In the genomic region with DNA sequence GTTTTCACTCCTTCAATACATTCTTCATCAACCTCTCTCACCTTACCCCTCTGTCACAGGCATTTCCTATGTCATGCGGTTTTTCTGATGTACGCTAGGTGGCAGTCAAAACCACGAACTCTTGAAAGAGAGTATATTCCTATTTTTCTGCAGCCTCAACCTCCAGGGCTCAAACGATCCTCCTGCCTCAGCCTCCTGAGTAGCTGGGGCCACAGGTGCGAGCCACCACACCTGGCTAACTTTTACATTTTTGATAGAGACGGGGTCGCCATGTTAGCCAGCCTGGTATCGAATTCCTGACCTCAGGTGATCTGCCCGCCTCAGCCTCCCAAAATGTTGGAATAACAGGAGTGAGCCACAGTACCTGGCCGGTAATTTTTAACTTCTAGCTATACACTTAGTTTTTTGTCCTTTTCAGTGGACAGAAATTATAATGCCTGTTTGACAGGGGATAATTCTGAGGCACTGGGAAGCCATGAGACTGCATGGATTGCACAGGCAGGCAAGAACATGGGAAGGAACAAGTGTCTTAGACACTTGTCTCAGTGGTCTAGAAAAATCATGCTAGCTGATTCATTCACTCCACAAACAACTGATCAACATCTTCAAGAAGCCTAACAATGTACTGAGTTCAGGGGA, we compare ENCODE assay signal across 9 cellular contexts. TPM values are rescaled to one million over a fixed set of nuclear protein-coding genes. Genes with fewer than 3 reads are reported as not detected.
A peak's percentile ranks its signal among the peaks of the same experiment; 100 is the strongest.
DNase-seq lines count a peak whose midpoint lies in the region; ATAC-seq and TF ChIP-seq lines count a peak whose summit lies in the region.
"Had no signal": no experiment of that assay in that cellular context is flagged by ENCODE, and none has a peak within 500 bp of the region (broad histone marks: within the 10 kb centered on the region; RNA-seq: fewer than 3 reads in every experiment).

No MANE protein-coding gene starts in this region.

- H3K27me3 ChIP-seq in HL-60 (ENCODE audit: insufficient read depth, poor library complexity, severe bottlenecking): no peaks in the 10 kb centered on the region
- no peaks in the 10 kb centered on the region for H3K27me3 ChIP-seq in OCI-LY1 (ENCODE audit: insufficient read depth, low read length)
- no peaks in the 10 kb centered on the region for H3K27me3 ChIP-seq in right cardiac atrium (ENCODE audit: control insufficient read depth, insufficient read depth)

- H2AFZ ChIP-seq in OCI-LY1 (ENCODE audit: low read length): no peak overlapping the region

- no peak overlapping the region for H3K9ac ChIP-seq in OCI-LY1 (ENCODE audit: low read length)

- ATAC-seq in activated naive CD8-positive, alpha-beta T cell treated with anti-CD3 and anti-CD28 coated beads, Interleukin-2, amount 10 ng/mL, durations not matched to agents 7 days and 5 days (ENCODE audit: low read depth): peak; percentile 70
- ATAC-seq in right cardiac atrium: peak; percentile 57 to 75
- no peak for ATAC-seq in GM18907 (IDR thresholded peaks at IDR 0.05; ENCODE audit: unreplicated experiment)

- H3K9me3 Mint-ChIP-seq in activated naive CD8-positive, alpha-beta T cell treated with anti-CD3 and anti-CD28 coated beads, Interleukin-2, amount 10 ng/mL, durations not matched to agents 7 days and 5 days: no peaks in the 10 kb centered on the region
- H3K9me3 Mint-ChIP-seq: IgD-negative memory B cell had no signal

- H3K4me3 Mint-ChIP-seq in activated naive CD8-positive, alpha-beta T cell treated with anti-CD3 and anti-CD28 coated beads, Interleukin-2, amount 10 ng/mL, durations not matched to agents 7 days and 5 days: no peak overlapping the region

- no peak overlapping the region for H3K27ac Mint-ChIP-seq in activated naive CD8-positive, alpha-beta T cell treated with anti-CD3 and anti-CD28 coated beads, Interleukin-2, amount 10 ng/mL, durations not matched to agents 7 days and 5 days
- H3K27ac Mint-ChIP-seq: IgD-negative memory B cell had no signal

- H3K27me3 Mint-ChIP-seq in activated naive CD8-positive, alpha-beta T cell treated with anti-CD3 and anti-CD28 coated beads, Interleukin-2, amount 10 ng/mL, durations not matched to agents 7 days and 5 days: peaks cover 19% of the 10 kb centered on the region

- 30% methylated on average over 10 of the region's 10 CpGs for WGBS in right cardiac atrium

- peak; percentile 68 for DNase-seq in Caki2 (ENCODE audit: low read depth)
- peak in 1 of 2 experiments; percentile 42 for DNase-seq in HL-60 (ENCODE audit: low read depth in 1 of 2, low spot score in 1 of 2)
- DNase-seq in activated naive CD8-positive, alpha-beta T cell treated with anti-CD3 and anti-CD28 coated beads, Interleukin-2, amount 10 ng/mL, durations not matched to agents 7 days and 5 days: no peak
- no peak for DNase-seq in right cardiac atrium
- DNase-seq in stimulated activated CD4-positive, alpha-beta T cell treated with anti-CD3 and anti-CD28 coated beads, Interleukin-12 subunit alpha, Interleukin-12 subunit beta, amount 100 ng/mL, for 4 hours: peak; percentile 4
- no peak for DNase-seq in NCI-H187 treated with DMSO at 0.1 percent for 48 hours (lab: John Stamatoyannopoulos, UW)

- TF ChIP-seq CTCF in HL-60 (IDR thresholded peaks at IDR 0.05; ENCODE audit: insufficient read depth, low read length) (peak; percentile 27), OCI-LY1 (IDR thresholded peaks at IDR 0.05; ENCODE audit: low read length) (peak; percentile 74)

- no peaks in the 10 kb centered on the region for H3F3A ChIP-seq in OCI-LY1 (ENCODE audit: insufficient read depth, low read length)

- H3K4me3 ChIP-seq in HL-60 (replicated peaks; ENCODE audit: insufficient read depth, low read length): no peak overlapping the region
- no peak overlapping the region for H3K4me3 ChIP-seq in OCI-LY1 (ENCODE audit: low read depth, low read length, poor library complexity, severe bottlenecking)
- no peak overlapping the region for H3K4me3 ChIP-seq in right cardiac atrium (ENCODE audit: low read length)

- intact Hi-C loops in right cardiac atrium (cut with DNase I): loop anchor here in 3 of 4 donors (2.0 kb wide), 1 partner anchor 32 kb away; no protein-coding TSS in a partner anchor

- peaks cover 20% of the 10 kb centered on the region for H3K4me1 ChIP-seq in OCI-LY1 (ENCODE audit: insufficient read depth, low read length, severe bottlenecking)
- no peaks in the 10 kb centered on the region for H3K4me1 ChIP-seq in right cardiac atrium (ENCODE audit: control insufficient read depth, insufficient read depth, low read length)

- H4K20me1 ChIP-seq in OCI-LY1 (ENCODE audit: insufficient read depth, low read length): no peaks in the 10 kb centered on the region

- no peak overlapping the region for H3K4me2 ChIP-seq in OCI-LY1 (ENCODE audit: low read length)

- no peaks in the 10 kb centered on the region for H3K36me3 Mint-ChIP-seq in activated naive CD8-positive, alpha-beta T cell treated with anti-CD3 and anti-CD28 coated beads, Interleukin-2, amount 10 ng/mL, durations not matched to agents 7 days and 5 days
- H3K36me3 Mint-ChIP-seq: IgD-negative memory B cell had no signal

- H3K27ac ChIP-seq in HL-60 (replicated peaks) (no peak overlapping the region), OCI-LY1 (ENCODE audit: low read depth, low read length, poor library complexity, severe bottlenecking) (no peak overlapping the region), right cardiac atrium (ENCODE audit: low read length) (no peak overlapping the region)

- H3K4me1 Mint-ChIP-seq in activated naive CD8-positive, alpha-beta T cell treated with anti-CD3 and anti-CD28 coated beads, Interleukin-2, amount 10 ng/mL, durations not matched to agents 7 days and 5 days: peaks cover 17% of the 10 kb centered on the region

- no peaks in the 10 kb centered on the region for H3K36me3 ChIP-seq in OCI-LY1 (ENCODE audit: insufficient read depth, low read length)

- H3K9me3 ChIP-seq in OCI-LY1 (ENCODE audit: low read length): no peaks in the 10 kb centered on the region
- H3K9me3 ChIP-seq in right cardiac atrium (ENCODE audit: control insufficient read depth, low read length): no peaks in the 10 kb centered on the region

- POLR2A ChIA-PET in activated naive CD8-positive, alpha-beta T cell treated with anti-CD3 and anti-CD28 coated beads, Interleukin-2, amount 10 ng/mL, durations not matched to agents 7 days and 5 days (lab: Charles Lee): interaction anchor here (1.0 to 30.0 kb wide), 7 partner anchors 9 to 93 kb away, joined by 4 to 1993 read pairs (median 29); a partner anchor contains a TSS

- H3K9me2 ChIP-seq in OCI-LY1 (ENCODE audit: low read depth, low read length): no peaks in the 10 kb centered on the region

- H3K79me2 ChIP-seq in OCI-LY1 (ENCODE audit: insufficient read depth, low read length): no peaks in the 10 kb centered on the region

- in situ Hi-C loops in Caki2 (cut with HindIII; ENCODE audit: low pct_unique_long_range_greater_than_20kb, low sequenced_read_pairs): loop anchor here (10.0 kb wide), 1 partner anchor 130 kb away; a partner anchor contains a TSS

RNA-seq across cellular contexts. Expression of a gene that starts 22.5 kb away (rescaled TPM):
- total RNA-seq in Caki2 (2014; rRNA removed; shearing (Covaris generic); ENCODE audit: low replicate concordance): 27.3 and 32.5 TPM in 2 replicates
- 1 to 10 TPM; 5.0 to 7.2 TPM for total RNA-seq in activated naive CD8-positive, alpha-beta T cell treated with anti-CD3 and anti-CD28 coated beads, Interleukin-2, amount 10 ng/mL, durations not matched to agents 7 days and 5 days
- total RNA-seq in right cardiac atrium: 10 to 100 TPM in 1 of 4 donors, 1 to 10 TPM in 3; 4.3 to 13.2 (median 8.4) TPM
- polyA plus RNA-seq in right cardiac atrium: 5.3 TPM

Comparison
In these comparisons a context has a peak if more than half of its experiments do, and no peak if none do; other contexts are left out.
1. DNase-seq: peak in Caki2 (single experiment) and stimulated activated CD4-positive, alpha-beta T cell treated with anti-CD3 and anti-CD28 coated beads, Interleukin-12 subunit alpha, Interleukin-12 subunit beta, amount 100 ng/mL, for 4 hours (single experiment); none in activated naive CD8-positive, alpha-beta T cell treated with anti-CD3 and anti-CD28 coated beads, Interleukin-2, amount 10 ng/mL, durations not matched to agents 7 days and 5 days (single experiment), right cardiac atrium (0 of 3) and NCI-H187 treated with DMSO at 0.1 percent for 48 hours (single experiment).